ENCODE assay signal across 3 cellular contexts in the genomic region with DNA sequence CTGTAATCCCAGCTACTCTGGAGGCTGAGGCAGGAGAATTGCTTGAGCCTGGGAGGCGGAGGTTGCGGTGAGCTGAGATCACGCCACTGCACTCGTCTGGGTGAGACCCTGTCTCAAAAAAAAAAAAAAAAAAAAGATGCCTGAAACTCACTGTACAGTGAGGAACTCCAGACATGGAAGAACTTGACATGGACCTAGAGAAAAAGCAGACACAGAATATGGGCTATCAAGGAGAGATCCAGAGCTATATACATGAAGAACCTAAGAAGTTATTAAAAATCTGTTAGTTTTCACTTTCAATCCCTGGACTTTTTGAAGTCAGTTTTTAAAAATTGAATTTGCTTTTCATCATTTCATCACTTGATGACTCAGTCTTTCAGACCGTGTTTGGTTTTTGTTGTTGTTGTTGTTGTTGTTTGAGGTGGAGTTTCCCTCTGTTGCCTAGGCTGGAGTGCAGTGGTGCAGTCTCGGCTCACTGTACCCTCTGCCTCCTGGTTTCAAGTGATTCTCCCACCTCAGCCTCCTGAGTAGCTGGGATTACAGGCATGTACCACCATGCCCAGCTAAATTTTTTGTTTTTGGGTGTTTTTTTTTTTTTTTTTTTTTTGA.
TF ChIP-seq lines count a peak whose summit lies in the region.

No MANE protein-coding gene starts in this region.

TF ChIP-seq in SK-N-SH treated with all-trans-retinoic acid at 6 μM for 48 hours, 23 proteins besides CTCF, POLR2A, EP300 and RAD21 (continues in another document):
- TF ChIP-seq BACH2 (CRISPR knock-in tag; IDR thresholded peaks at IDR 0.05; ENCODE audit: borderline replicate concordance) (no peak), PATZ1 (CRISPR knock-in tag; IDR thresholded peaks at IDR 0.05; ENCODE audit: borderline replicate concordance) (no peak), TSHZ2 (CRISPR knock-in tag; IDR thresholded peaks at IDR 0.05) (no peak)
- TF ChIP-seq, protein P1, sequence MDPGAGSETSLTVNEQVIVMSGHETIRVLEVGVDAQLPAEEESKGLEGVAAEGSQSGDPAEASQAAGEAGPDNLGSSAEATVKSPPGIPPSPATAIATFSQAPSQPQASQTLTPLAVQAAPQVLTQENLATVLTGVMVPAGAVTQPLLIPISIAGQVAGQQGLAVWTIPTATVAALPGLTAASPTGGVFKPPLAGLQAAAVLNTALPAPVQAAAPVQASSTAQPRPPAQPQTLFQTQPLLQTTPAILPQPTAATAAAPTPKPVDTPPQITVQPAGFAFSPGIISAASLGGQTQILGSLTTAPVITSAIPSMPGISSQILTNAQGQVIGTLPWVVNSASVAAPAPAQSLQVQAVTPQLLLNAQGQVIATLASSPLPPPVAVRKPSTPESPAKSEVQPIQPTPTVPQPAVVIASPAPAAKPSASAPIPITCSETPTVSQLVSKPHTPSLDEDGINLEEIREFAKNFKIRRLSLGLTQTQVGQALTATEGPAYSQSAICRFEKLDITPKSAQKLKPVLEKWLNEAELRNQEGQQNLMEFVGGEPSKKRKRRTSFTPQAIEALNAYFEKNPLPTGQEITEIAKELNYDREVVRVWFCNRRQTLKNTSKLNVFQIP (CRISPR knock-in tag; IDR thresholded peaks at IDR 0.05; ENCODE audit: borderline replicate concordance, low read depth), result no peak

TF ChIP-seq in SK-N-SH, 30 proteins besides CTCF, POLR2A, EP300 and RAD21:
- TF ChIP-seq REST (IDR thresholded peaks at IDR 0.05; ENCODE audit: low read depth, low read length) (no peak), EZH2phosphoT487 (IDR thresholded peaks at IDR 0.05; ENCODE audit: borderline replicate concordance, low read depth) (no peak), CHD2 (IDR thresholded peaks at IDR 0.05; ENCODE audit: low read length, partially characterized antibody) (no peak)

TF ChIP-seq in A549, 52 proteins besides CTCF, POLR2A, EP300 and RAD21:
- TF ChIP-seq FOSL2 (IDR thresholded peaks at IDR 0.05) (no peak), FOSL2 (CRISPR knock-in tag; IDR thresholded peaks at IDR 0.05) (peak; percentile 33; the same call in 1 of the 2 replicates), KDM1A (IDR thresholded peaks at IDR 0.05; ENCODE audit: low read depth) (no peak)
